1 cellular context compared by ENCODE assay signal in the genomic region with DNA sequence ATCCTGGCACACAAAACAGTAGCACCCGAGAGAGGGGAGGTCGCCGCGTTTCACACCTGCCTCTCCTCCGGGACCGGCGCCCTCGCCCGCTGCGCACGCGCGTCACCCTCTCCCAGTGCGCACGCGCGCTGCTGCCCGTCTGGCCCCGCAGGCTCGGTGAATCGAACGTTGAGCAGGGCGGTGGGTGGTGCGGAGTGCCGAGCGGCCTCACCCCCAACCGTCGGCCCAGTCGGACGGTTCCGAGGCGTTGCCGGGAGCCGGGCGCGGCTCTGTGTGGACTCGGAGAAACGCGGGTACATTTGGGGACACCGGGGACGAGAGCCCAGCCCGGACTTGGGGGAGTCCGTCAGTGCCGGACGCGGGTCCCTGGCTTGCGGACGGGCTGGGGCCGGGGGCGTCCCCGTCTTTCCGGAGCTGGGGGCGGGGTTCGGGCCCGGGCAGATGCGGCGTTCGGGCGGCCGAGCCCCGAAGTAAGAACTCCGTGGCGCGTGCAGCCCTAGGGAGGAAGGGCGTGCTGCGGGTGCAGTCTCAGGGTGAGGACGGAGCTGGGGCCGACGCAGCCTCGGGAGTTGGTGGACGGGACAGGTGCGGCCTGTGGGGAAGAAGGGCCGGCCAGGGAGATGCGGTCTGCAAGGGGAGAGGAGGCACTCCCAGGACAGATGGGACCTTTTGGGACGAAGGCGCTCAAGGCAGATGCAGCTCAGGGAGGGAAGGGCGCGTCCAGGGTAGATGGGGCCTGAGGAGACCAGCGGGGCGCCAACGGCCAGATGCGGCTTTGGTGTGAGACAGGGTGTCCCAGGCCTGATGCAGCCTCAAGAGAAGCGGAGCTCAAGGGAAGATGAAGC.
TF ChIP-seq lines count a peak whose summit lies in the region.

A gene with protein sequence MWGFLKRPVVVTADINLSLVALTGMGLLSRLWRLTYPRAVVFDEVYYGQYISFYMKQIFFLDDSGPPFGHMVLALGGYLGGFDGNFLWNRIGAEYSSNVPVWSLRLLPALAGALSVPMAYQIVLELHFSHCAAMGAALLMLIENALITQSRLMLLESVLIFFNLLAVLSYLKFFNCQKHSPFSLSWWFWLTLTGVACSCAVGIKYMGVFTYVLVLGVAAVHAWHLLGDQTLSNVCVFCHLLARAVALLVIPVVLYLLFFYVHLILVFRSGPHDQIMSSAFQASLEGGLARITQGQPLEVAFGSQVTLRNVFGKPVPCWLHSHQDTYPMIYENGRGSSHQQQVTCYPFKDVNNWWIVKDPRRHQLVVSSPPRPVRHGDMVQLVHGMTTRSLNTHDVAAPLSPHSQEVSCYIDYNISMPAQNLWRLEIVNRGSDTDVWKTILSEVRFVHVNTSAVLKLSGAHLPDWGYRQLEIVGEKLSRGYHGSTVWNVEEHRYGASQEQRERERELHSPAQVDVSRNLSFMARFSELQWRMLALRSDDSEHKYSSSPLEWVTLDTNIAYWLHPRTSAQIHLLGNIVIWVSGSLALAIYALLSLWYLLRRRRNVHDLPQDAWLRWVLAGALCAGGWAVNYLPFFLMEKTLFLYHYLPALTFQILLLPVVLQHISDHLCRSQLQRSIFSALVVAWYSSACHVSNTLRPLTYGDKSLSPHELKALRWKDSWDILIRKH (plus strand): TSS at position 138 of the 845 bp plus-strand sequence. CDS start 1,301 bp downstream, outside the sequence.

TF ChIP-seq in K562, 482 proteins besides CTCF, POLR2A, EP300 and RAD21 (continued from another document and continues in another):
- TF ChIP-seq, protein P1, sequence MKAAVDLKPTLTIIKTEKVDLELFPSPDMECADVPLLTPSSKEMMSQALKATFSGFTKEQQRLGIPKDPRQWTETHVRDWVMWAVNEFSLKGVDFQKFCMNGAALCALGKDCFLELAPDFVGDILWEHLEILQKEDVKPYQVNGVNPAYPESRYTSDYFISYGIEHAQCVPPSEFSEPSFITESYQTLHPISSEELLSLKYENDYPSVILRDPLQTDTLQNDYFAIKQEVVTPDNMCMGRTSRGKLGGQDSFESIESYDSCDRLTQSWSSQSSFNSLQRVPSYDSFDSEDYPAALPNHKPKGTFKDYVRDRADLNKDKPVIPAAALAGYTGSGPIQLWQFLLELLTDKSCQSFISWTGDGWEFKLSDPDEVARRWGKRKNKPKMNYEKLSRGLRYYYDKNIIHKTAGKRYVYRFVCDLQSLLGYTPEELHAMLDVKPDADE (conservative IDR thresholded peaks at IDR 0.05; ENCODE audit: control insufficient read depth, low read depth, low read length): peak; percentile 89
- no peak for TF ChIP-seq KLF10 (CRISPR knock-in tag; IDR thresholded peaks at IDR 0.05)
- no peak for TF ChIP-seq ZNF764 (CRISPR knock-in tag; IDR thresholded peaks at IDR 0.05; ENCODE audit: low read depth)
- no peak for TF ChIP-seq ASH1L (IDR thresholded peaks at IDR 0.05; ENCODE audit: borderline replicate concordance, low read depth, partially characterized antibody)
- no peak for TF ChIP-seq ETV1 (tag; conservative IDR thresholded peaks at IDR 0.05; ENCODE audit: low read depth)
- peak; percentile 91 for TF ChIP-seq FIP1L1 (IDR thresholded peaks at IDR 0.05; ENCODE audit: low read depth, low read length, poor library complexity, severe bottlenecking)
- TF ChIP-seq RBM34 (IDR thresholded peaks at IDR 0.05; ENCODE audit: borderline replicate concordance, insufficient read depth, low read length): no peak
- no peak for TF ChIP-seq NR1H2 (CRISPR knock-in tag; IDR thresholded peaks at IDR 0.05)
- no peak for TF ChIP-seq CBFA2T3 (IDR thresholded peaks at IDR 0.05)
- TF ChIP-seq, protein P2, sequence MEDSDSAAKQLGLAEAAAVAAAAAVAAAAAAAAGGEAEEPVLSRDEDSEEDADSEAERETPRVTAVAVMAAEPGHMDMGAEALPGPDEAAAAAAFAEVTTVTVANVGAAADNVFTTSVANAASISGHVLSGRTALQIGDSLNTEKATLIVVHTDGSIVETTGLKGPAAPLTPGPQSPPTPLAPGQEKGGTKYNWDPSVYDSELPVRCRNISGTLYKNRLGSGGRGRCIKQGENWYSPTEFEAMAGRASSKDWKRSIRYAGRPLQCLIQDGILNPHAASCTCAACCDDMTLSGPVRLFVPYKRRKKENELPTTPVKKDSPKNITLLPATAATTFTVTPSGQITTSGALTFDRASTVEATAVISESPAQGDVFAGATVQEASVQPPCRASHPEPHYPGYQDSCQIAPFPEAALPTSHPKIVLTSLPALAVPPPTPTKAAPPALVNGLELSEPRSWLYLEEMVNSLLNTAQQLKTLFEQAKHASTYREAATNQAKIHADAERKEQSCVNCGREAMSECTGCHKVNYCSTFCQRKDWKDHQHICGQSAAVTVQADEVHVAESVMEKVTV (CRISPR knock-in tag; IDR thresholded peaks at IDR 0.05): peak; percentile 43; the same call in 1 of the 2 replicates
- no peak for TF ChIP-seq TAF15 (IDR thresholded peaks at IDR 0.05; ENCODE audit: low read depth, low read length)
- no peak for TF ChIP-seq GTF2F1 (IDR thresholded peaks at IDR 0.05; ENCODE audit: low read depth, low read length)
- no peak for TF ChIP-seq ZNF75A (CRISPR knock-in tag; IDR thresholded peaks at IDR 0.05)
- TF ChIP-seq, protein P3, sequence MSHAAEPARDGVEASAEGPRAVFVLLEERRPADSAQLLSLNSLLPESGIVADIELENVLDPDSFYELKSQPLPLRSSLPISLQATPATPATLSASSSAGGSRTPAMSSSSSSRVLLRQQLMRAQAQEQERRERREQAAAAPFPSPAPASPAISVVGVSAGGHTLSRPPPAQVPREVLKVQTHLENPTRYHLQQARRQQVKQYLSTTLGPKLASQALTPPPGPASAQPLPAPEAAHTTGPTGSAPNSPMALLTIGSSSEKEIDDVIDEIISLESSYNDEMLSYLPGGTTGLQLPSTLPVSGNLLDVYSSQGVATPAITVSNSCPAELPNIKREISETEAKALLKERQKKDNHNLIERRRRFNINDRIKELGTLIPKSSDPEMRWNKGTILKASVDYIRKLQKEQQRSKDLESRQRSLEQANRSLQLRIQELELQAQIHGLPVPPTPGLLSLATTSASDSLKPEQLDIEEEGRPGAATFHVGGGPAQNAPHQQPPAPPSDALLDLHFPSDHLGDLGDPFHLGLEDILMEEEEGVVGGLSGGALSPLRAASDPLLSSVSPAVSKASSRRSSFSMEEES (CRISPR knock-in tag; IDR thresholded peaks at IDR 0.05): no peak
- TF ChIP-seq C11orf30 (IDR thresholded peaks at IDR 0.05; ENCODE audit: low read depth): peak; percentile 67
- no peak for TF ChIP-seq FOXM1 (IDR thresholded peaks at IDR 0.05; ENCODE audit: low read depth)
- 0 out of 2 replicates have a peak, but pooled peaks have one; percentile 23 for TF ChIP-seq FOXM1 (CRISPR knock-in tag; IDR thresholded peaks at IDR 0.05; ENCODE audit: low read depth)
- no peak for TF ChIP-seq CAMTA2 (CRISPR knock-in tag; conservative IDR thresholded peaks at IDR 0.05)
- TF ChIP-seq, protein P4, sequence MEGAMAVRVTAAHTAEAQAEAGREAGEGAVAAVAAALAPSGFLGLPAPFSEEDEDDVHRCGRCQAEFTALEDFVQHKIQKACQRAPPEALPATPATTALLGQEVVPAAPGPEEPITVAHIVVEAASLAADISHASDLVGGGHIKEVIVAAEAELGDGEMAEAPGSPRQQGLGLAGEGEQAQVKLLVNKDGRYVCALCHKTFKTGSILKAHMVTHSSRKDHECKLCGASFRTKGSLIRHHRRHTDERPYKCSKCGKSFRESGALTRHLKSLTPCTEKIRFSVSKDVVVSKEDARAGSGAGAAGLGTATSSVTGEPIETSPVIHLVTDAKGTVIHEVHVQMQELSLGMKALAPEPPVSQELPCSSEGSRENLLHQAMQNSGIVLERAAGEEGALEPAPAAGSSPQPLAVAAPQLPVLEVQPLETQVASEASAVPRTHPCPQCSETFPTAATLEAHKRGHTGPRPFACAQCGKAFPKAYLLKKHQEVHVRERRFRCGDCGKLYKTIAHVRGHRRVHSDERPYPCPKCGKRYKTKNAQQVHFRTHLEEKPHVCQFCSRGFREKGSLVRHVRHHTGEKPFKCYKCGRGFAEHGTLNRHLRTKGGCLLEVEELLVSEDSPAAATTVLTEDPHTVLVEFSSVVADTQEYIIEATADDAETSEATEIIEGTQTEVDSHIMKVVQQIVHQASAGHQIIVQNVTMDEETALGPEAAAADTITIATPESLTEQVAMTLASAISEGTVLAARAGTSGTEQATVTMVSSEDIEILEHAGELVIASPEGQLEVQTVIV (CRISPR knock-in tag; IDR thresholded peaks at IDR 0.05; ENCODE audit: borderline replicate concordance): no peak
- TF ChIP-seq MAFK (IDR thresholded peaks at IDR 0.05; ENCODE audit: low read length): no peak
- TF ChIP-seq, protein P5, sequence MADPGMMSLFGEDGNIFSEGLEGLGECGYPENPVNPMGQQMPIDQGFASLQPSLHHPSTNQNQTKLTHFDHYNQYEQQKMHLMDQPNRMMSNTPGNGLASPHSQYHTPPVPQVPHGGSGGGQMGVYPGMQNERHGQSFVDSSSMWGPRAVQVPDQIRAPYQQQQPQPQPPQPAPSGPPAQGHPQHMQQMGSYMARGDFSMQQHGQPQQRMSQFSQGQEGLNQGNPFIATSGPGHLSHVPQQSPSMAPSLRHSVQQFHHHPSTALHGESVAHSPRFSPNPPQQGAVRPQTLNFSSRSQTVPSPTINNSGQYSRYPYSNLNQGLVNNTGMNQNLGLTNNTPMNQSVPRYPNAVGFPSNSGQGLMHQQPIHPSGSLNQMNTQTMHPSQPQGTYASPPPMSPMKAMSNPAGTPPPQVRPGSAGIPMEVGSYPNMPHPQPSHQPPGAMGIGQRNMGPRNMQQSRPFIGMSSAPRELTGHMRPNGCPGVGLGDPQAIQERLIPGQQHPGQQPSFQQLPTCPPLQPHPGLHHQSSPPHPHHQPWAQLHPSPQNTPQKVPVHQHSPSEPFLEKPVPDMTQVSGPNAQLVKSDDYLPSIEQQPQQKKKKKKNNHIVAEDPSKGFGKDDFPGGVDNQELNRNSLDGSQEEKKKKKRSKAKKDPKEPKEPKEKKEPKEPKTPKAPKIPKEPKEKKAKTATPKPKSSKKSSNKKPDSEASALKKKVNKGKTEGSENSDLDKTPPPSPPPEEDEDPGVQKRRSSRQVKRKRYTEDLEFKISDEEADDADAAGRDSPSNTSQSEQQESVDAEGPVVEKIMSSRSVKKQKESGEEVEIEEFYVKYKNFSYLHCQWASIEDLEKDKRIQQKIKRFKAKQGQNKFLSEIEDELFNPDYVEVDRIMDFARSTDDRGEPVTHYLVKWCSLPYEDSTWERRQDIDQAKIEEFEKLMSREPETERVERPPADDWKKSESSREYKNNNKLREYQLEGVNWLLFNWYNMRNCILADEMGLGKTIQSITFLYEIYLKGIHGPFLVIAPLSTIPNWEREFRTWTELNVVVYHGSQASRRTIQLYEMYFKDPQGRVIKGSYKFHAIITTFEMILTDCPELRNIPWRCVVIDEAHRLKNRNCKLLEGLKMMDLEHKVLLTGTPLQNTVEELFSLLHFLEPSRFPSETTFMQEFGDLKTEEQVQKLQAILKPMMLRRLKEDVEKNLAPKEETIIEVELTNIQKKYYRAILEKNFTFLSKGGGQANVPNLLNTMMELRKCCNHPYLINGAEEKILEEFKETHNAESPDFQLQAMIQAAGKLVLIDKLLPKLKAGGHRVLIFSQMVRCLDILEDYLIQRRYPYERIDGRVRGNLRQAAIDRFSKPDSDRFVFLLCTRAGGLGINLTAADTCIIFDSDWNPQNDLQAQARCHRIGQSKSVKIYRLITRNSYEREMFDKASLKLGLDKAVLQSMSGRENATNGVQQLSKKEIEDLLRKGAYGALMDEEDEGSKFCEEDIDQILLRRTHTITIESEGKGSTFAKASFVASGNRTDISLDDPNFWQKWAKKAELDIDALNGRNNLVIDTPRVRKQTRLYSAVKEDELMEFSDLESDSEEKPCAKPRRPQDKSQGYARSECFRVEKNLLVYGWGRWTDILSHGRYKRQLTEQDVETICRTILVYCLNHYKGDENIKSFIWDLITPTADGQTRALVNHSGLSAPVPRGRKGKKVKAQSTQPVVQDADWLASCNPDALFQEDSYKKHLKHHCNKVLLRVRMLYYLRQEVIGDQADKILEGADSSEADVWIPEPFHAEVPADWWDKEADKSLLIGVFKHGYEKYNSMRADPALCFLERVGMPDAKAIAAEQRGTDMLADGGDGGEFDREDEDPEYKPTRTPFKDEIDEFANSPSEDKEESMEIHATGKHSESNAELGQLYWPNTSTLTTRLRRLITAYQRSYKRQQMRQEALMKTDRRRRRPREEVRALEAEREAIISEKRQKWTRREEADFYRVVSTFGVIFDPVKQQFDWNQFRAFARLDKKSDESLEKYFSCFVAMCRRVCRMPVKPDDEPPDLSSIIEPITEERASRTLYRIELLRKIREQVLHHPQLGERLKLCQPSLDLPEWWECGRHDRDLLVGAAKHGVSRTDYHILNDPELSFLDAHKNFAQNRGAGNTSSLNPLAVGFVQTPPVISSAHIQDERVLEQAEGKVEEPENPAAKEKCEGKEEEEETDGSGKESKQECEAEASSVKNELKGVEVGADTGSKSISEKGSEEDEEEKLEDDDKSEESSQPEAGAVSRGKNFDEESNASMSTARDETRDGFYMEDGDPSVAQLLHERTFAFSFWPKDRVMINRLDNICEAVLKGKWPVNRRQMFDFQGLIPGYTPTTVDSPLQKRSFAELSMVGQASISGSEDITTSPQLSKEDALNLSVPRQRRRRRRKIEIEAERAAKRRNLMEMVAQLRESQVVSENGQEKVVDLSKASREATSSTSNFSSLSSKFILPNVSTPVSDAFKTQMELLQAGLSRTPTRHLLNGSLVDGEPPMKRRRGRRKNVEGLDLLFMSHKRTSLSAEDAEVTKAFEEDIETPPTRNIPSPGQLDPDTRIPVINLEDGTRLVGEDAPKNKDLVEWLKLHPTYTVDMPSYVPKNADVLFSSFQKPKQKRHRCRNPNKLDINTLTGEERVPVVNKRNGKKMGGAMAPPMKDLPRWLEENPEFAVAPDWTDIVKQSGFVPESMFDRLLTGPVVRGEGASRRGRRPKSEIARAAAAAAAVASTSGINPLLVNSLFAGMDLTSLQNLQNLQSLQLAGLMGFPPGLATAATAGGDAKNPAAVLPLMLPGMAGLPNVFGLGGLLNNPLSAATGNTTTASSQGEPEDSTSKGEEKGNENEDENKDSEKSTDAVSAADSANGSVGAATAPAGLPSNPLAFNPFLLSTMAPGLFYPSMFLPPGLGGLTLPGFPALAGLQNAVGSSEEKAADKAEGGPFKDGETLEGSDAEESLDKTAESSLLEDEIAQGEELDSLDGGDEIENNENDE (IDR thresholded peaks at IDR 0.05; ENCODE audit: low read depth, low read length): no peak
- TF ChIP-seq SOX6 (IDR thresholded peaks at IDR 0.05): no peak
- no peak for TF ChIP-seq ZNF274 (IDR thresholded peaks at IDR 0.05; ENCODE audit: borderline replicate concordance, low read depth, low read length)
- no peak for TF ChIP-seq CEBPB (tag; IDR thresholded peaks at IDR 0.05)
- no peak for TF ChIP-seq ZKSCAN8 (CRISPR knock-in tag; IDR thresholded peaks at IDR 0.05)
- 0 out of 2 replicates have a peak, but pooled peaks have one; percentile 5 for TF ChIP-seq TEAD4 (IDR thresholded peaks at IDR 0.05; ENCODE audit: low read length)
- TF ChIP-seq TEAD4 (CRISPR knock-in tag; IDR thresholded peaks at IDR 0.05; ENCODE audit: borderline replicate concordance): no peak
- TF ChIP-seq HMG20A (CRISPR knock-in tag; conservative IDR thresholded peaks at IDR 0.05): no peak
- TF ChIP-seq TAF1 (IDR thresholded peaks at IDR 0.05; ENCODE audit: control insufficient read depth, extremely low read depth, insufficient read depth, low read length, severe bottlenecking): no peak
- TF ChIP-seq ATF7 (IDR thresholded peaks at IDR 0.05): peak; percentile 63; the same call in 1 of the 2 replicates
- TF ChIP-seq, protein P6, sequence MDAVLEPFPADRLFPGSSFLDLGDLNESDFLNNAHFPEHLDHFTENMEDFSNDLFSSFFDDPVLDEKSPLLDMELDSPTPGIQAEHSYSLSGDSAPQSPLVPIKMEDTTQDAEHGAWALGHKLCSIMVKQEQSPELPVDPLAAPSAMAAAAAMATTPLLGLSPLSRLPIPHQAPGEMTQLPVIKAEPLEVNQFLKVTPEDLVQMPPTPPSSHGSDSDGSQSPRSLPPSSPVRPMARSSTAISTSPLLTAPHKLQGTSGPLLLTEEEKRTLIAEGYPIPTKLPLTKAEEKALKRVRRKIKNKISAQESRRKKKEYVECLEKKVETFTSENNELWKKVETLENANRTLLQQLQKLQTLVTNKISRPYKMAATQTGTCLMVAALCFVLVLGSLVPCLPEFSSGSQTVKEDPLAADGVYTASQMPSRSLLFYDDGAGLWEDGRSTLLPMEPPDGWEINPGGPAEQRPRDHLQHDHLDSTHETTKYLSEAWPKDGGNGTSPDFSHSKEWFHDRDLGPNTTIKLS (IDR thresholded peaks at IDR 0.05; ENCODE audit: borderline replicate concordance, low read depth): no peak; the same call in 1 of the 2 replicates
